Comparison of ENCODE assay signal across 23 cellular contexts in the genomic region with DNA sequence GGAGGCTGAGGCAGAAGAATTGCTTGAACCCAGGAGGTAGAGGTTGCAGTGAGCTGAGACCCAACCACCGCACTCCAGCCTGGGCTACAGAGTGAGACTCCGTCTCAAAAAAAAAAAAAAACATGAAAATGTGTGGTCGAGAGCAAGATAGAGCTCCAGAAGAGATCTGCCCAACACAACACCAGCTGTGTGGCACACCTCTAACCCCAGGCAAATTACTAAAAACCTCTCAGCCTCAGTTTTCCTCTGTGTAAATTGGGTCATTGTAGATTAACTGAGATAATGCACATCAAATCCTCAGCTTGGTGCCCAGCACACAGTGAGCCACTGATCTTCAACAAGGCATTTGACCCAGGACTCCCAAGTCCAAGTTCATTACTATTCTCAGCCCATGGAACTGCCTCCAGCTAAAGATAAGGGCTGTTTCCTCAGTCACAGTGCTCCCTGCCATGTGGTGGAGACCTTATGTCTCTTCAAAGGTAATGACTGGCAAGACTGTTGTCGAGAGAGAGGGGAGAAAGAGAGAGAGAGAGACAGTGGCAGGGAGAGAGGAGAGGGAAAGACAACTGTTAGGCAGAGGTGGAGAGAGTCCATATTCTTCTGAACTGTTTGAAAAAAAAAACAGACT. TPM values are rescaled to one million over a fixed set of nuclear protein-coding genes. Genes with fewer than 3 reads are reported as not detected.
DNase-seq lines count a peak whose midpoint lies in the region; ATAC-seq, FAIRE-seq and TF ChIP-seq lines count a peak whose summit lies in the region.
"Had no signal": no experiment of that assay in that cellular context is flagged by ENCODE, and none has a peak within 500 bp of the region (broad histone marks: within the 10 kb centered on the region; RNA-seq: fewer than 3 reads in every experiment).

No MANE protein-coding gene starts in this region.

- in situ Hi-C loops in IMR-90 (cut with MboI; ENCODE audit: low sequenced_read_pairs): loop anchor here (25.0 kb wide), 1 partner anchor 107 kb away; no protein-coding TSS in a partner anchor

- H3K27me3 Mint-ChIP-seq in natural killer cell (ENCODE audit: low read depth in 2 of 2): no peaks in the 10 kb centered on the region
- H3K27me3 Mint-ChIP-seq: activated naive CD8-positive, alpha-beta T cell treated with anti-CD3 and anti-CD28 coated beads, Interleukin-2, amount 50 U/mL, for 24 hours; activated T-helper 17 cell treated with anti-CD3 and anti-CD28 coated beads, Interleukin-2, amount 50 U/mL, for 72 hours had no signal

- H3K9me3 ChIP-seq in DND-41 (ENCODE audit: insufficient read depth, low read length, severe bottlenecking) (no peaks in the 10 kb centered on the region), IMR-90 (ENCODE audit: control insufficient read depth, insufficient read depth, low read length) (no peaks in the 10 kb centered on the region)

- no peaks in the 10 kb centered on the region for H3K79me2 ChIP-seq in DND-41 (ENCODE audit: insufficient read depth, low read length)

- H4K20me1 ChIP-seq in DND-41 (ENCODE audit: insufficient read depth, low read length) (no peaks in the 10 kb centered on the region), IMR-90 (ENCODE audit: insufficient read depth, low read length) (no peaks in the 10 kb centered on the region)

- no peak for TF ChIP-seq POLR2A in IMR-90 (IDR thresholded peaks at IDR 0.05; ENCODE audit: low read depth, low read length)

- H4K91ac ChIP-seq in IMR-90 (ENCODE audit: insufficient read depth, low read depth, low read length): no peak overlapping the region

- ATAC-seq in DND-41 (ENCODE audit: insufficient read depth, low read depth) (peak; percentile 82), IMR-90 (ENCODE audit: low read depth) (no peak), natural killer cell (peak; percentile 44 to 65 (median 62)), GM21381 (IDR thresholded peaks at IDR 0.05; ENCODE audit: unreplicated experiment) (no peak), GM19452 (IDR thresholded peaks at IDR 0.05; ENCODE audit: unreplicated experiment) (no peak), HG03521 (IDR thresholded peaks at IDR 0.05; ENCODE audit: unreplicated experiment) (no peak)
- ATAC-seq: activated naive CD8-positive, alpha-beta T cell treated with anti-CD3 and anti-CD28 coated beads, Interleukin-2, amount 50 U/mL, for 24 hours; activated T-helper 17 cell treated with anti-CD3 and anti-CD28 coated beads, Interleukin-2, amount 50 U/mL, for 72 hours had no signal

- intact Hi-C loops in IMR-90 (cut with micrococcal nuclease): loop anchor here (10.0 kb wide), 1 partner anchor 55 kb away; no protein-coding TSS in a partner anchor
- intact Hi-C loops in natural killer cell (cut with micrococcal nuclease): no loop called here

- H2AK5ac ChIP-seq in IMR-90 (ENCODE audit: low read depth, low read length): no peak overlapping the region; the same call in 1 of the 2 replicates

- no peaks in the 10 kb centered on the region for H3K9me3 Mint-ChIP-seq in natural killer cell
- H3K9me3 Mint-ChIP-seq: activated naive CD8-positive, alpha-beta T cell treated with anti-CD3 and anti-CD28 coated beads, Interleukin-2, amount 50 U/mL, for 24 hours; activated T-helper 17 cell treated with anti-CD3 and anti-CD28 coated beads, Interleukin-2, amount 50 U/mL, for 72 hours; HFFc6 had no signal

- peak overlapping the region; percentile 5 for H2AK9ac ChIP-seq in IMR-90 (replicated peaks; ENCODE audit: low read depth, low read length, poor library complexity)

- H3K27me3 ChIP-seq in DND-41 (ENCODE audit: insufficient read depth, low read length, poor library complexity) (no peaks in the 10 kb centered on the region), IMR-90 (ENCODE audit: control insufficient read depth, insufficient read depth, low read length) (peaks cover 2% of the 10 kb centered on the region; the same call in 1 of the 2 replicates)
- H3K27me3 ChIP-seq: brain microvascular endothelial cell had no signal

- no peak overlapping the region for H2BK5ac ChIP-seq in IMR-90 (ENCODE audit: low read depth, low read length, poor library complexity, severe bottlenecking)

- no peak for FAIRE-seq in frontal cortex (lab: Jason Lieb, UNC)

- no peak overlapping the region for H3K4ac ChIP-seq in IMR-90 (ENCODE audit: low read depth, low read length)

- 0 out of 2 replicates have a peak overlapping the region, but pooled peaks have one; percentile 21 for H3K14ac ChIP-seq in IMR-90 (replicated peaks; ENCODE audit: low read depth, low read length)

- TF ChIP-seq CTCF in DND-41 (IDR thresholded peaks at IDR 0.05; ENCODE audit: borderline replicate concordance, extremely low read depth, low read length, poor library complexity, severe bottlenecking) (no peak), IMR-90 (conservative IDR thresholded peaks at IDR 0.05; ENCODE audit: low read depth, low read length) (no peak), VCaP (conservative IDR thresholded peaks at IDR 0.05) (no peak), natural killer cell (IDR thresholded peaks at IDR 0.05) (no peak)

- H3K36me3 Mint-ChIP-seq in natural killer cell: no peaks in the 10 kb centered on the region
- H3K36me3 Mint-ChIP-seq: CD14-positive monocyte had no signal

- H3K36me3 ChIP-seq in DND-41 (ENCODE audit: insufficient read depth, low read length) (no peaks in the 10 kb centered on the region), IMR-90 (ENCODE audit: control insufficient read depth, insufficient read depth, low read length) (no peaks in the 10 kb centered on the region)
- H3K36me3 ChIP-seq: brain microvascular endothelial cell had no signal

- no peak overlapping the region for H2BK15ac ChIP-seq in IMR-90 (ENCODE audit: low read depth, low read length)

- H3K9ac ChIP-seq in DND-41 (ENCODE audit: low read depth, low read length) (peak overlapping the region; percentile 13; the same call in 1 of the 2 replicates), IMR-90 (ENCODE audit: low read depth, low read length) (no peak overlapping the region)

- H2BK120ac ChIP-seq in IMR-90 (ENCODE audit: low read depth, low read length): no peak overlapping the region

- no peak overlapping the region for H4K8ac ChIP-seq in IMR-90 (ENCODE audit: low read depth in 2 of 2, low read length in 2 of 2)

- CTCF ChIA-PET in IMR-90 (lab: Yijun Ruan, JAX): interaction anchor here (0.6 kb wide), 1 partner anchor 192 kb away, joined by 3 read pairs; no protein-coding TSS in a partner anchor

- peak; percentile 54 for DNase-seq in DND-41
- DNase-seq in IMR-90: no peak
- DNase-seq in natural killer cell: no peak
- no peak for DNase-seq in frontal cortex (ENCODE audit: low spot score in 2 of 2)
- DNase-seq: activated CD4-positive, alpha-beta T cell treated with anti-CD3 and anti-CD28 coated beads for 48 hours; activated naive CD8-positive, alpha-beta T cell treated with anti-CD3 and anti-CD28 coated beads, Interleukin-2, amount 50 U/mL, for 24 hours; brain microvascular endothelial cell; cortex of kidney; DMS153; HFFc6; hippocampal formation; islet precursor cell; mesenchymal stem cell; NCI-H1436; stimulated activated CD4-positive, alpha-beta T cell treated with anti-CD3 and anti-CD28 coated beads, Interleukin-2, amount 100 ng/mL, for 48 hours had no signal

- peaks cover 4% of the 10 kb centered on the region; the same call in 1 of the 2 replicates for H3K9me1 ChIP-seq in IMR-90 (ENCODE audit: insufficient read depth, low read length)

- H3K27ac ChIP-seq in DND-41 (ENCODE audit: low read length): peak overlapping the region; percentile 58
- H3K27ac ChIP-seq in IMR-90 (ENCODE audit: insufficient read depth, low read length): no peak overlapping the region
- H3K27ac ChIP-seq in VCaP: peak overlapping the region; percentile 73
- H3K27ac ChIP-seq: brain microvascular endothelial cell, skin epidermis had no signal

- H3K18ac ChIP-seq in IMR-90 (ENCODE audit: low read depth, low read length): no peak overlapping the region

- peaks cover 27% of the 10 kb centered on the region for H3K4me1 ChIP-seq in DND-41 (ENCODE audit: insufficient read depth, low read length)
- H3K4me1 ChIP-seq in IMR-90 (ENCODE audit: control insufficient read depth, insufficient read depth, low read length): peaks cover 4% of the 10 kb centered on the region

- H3K4me1 Mint-ChIP-seq in natural killer cell: peaks cover 38 to 43% of the 10 kb centered on the region in 2 donors
- H3K4me1 Mint-ChIP-seq: activated T-helper 17 cell treated with anti-CD3 and anti-CD28 coated beads, Interleukin-2, amount 50 U/mL, for 72 hours had no signal

- no peak overlapping the region for H3K4me3 ChIP-seq in DND-41 (ENCODE audit: low read depth in 1 of 2, low read length in 2 of 2)
- H3K4me3 ChIP-seq in IMR-90 (ENCODE audit: insufficient read depth, low read depth, low read length): no peak overlapping the region
- H3K4me3 ChIP-seq: skin epidermis had no signal

- H3K56ac ChIP-seq in IMR-90 (ENCODE audit: extremely low read depth, insufficient read depth, low read length): no peak overlapping the region; the same call in 1 of the 2 replicates

- H2AFZ ChIP-seq in DND-41 (ENCODE audit: low read depth, low read length) (peak overlapping the region; percentile 53; the same call in 1 of the 2 replicates), IMR-90 (replicated peaks; ENCODE audit: low read length, poor library complexity) (peak overlapping the region; percentile 18)

- no peak overlapping the region for H3K23ac ChIP-seq in IMR-90 (ENCODE audit: low read depth, low read length)

- POLR2A ChIA-PET in IMR-90 (lab: Charles Lee; ENCODE audit: unreplicated experiment): no interaction called here

- whole genome bisulfite sequencing in IMR-90 (ENCODE audit: extremely low coverage in 2 of 2, insufficient read length in 1 of 2), 2 experiments: 47% methylated on average over 2 of the region's 4 CpGs; no CpG with 5 or more reads in 1 of the 2 experiments

- dilution Hi-C loops in IMR-90 (cut with HindIII; ENCODE audit: low sequenced_read_pairs, unreplicated experiment): no loop called here

- H2BK20ac ChIP-seq in IMR-90 (ENCODE audit: low read depth, low read length): no peak overlapping the region

- H3K4me2 ChIP-seq in DND-41 (ENCODE audit: insufficient read depth, low read length): 0 out of 2 replicates have a peak overlapping the region, but pooled peaks have one; percentile 0
- H3K4me2 ChIP-seq in IMR-90 (ENCODE audit: low read depth, low read length): no peak overlapping the region

- peak overlapping the region; percentile 59 for H3K4me3 Mint-ChIP-seq in natural killer cell
- H3K4me3 Mint-ChIP-seq: activated naive CD8-positive, alpha-beta T cell treated with anti-CD3 and anti-CD28 coated beads, Interleukin-2, amount 50 U/mL, for 24 hours; activated T-helper 17 cell treated with anti-CD3 and anti-CD28 coated beads, Interleukin-2, amount 50 U/mL, for 72 hours; CD14-positive monocyte; HFFc6 had no signal

- BruUV-seq in IMR-90 (replicated peaks; lab: Mats Ljungman, UMichigan): no TSS peak

- TF ChIP-seq RAD21 in IMR-90 (IDR thresholded peaks at IDR 0.05; ENCODE audit: low read length): no peak

- H4K5ac ChIP-seq in IMR-90 (ENCODE audit: low read depth, low read length): no peak overlapping the region

- H3K79me1 ChIP-seq in IMR-90 (ENCODE audit: low read depth in 1 of 2, low read length in 2 of 2): no peaks in the 10 kb centered on the region

- peak overlapping the region; percentile 79 to 82 for H3K27ac Mint-ChIP-seq in natural killer cell
- H3K27ac Mint-ChIP-seq: activated naive CD8-positive, alpha-beta T cell treated with anti-CD3 and anti-CD28 coated beads, Interleukin-2, amount 50 U/mL, for 24 hours; activated T-helper 17 cell treated with anti-CD3 and anti-CD28 coated beads, Interleukin-2, amount 50 U/mL, for 72 hours; HFFc6; progenitor cell of endocrine pancreas had no signal

RNA-seq across cellular contexts. Expression of a gene that starts 58.1 kb away (rescaled TPM):
- 328 and 537 TPM in 2 replicates for total RNA-seq in IMR-90 (2012; rRNA removed)
- polyA plus RNA-seq in IMR-90 (2012; rRNA removed): 99.8 and 135 TPM in 2 replicates
- 19.3 and 45.6 TPM in 2 replicates for polyA plus RNA-seq in IMR-90 (2012; cell fraction: cytosol; rRNA removed)
- polyA plus RNA-seq in IMR-90 (2012; cell fraction: nucleus; rRNA removed; ENCODE audit: low replicate concordance): 5.8 and 62.3 TPM in 2 replicates
- total RNA-seq in natural killer cell: 100 to 1,000 TPM; 435 to 527 (median 443) TPM
- 455 TPM for total RNA-seq in frontal cortex

Comparison
In these comparisons a context has a peak if more than half of its experiments do, and no peak if none do; other contexts are left out.
1. ATAC-seq: peak in DND-41 (single experiment) and natural killer cell (3 of 3); none in IMR-90 (single experiment), GM21381 (single experiment), GM19452 (single experiment) and HG03521 (single experiment).